Comparison of ENCODE assay signal across 1 cellular context in the genomic region with DNA sequence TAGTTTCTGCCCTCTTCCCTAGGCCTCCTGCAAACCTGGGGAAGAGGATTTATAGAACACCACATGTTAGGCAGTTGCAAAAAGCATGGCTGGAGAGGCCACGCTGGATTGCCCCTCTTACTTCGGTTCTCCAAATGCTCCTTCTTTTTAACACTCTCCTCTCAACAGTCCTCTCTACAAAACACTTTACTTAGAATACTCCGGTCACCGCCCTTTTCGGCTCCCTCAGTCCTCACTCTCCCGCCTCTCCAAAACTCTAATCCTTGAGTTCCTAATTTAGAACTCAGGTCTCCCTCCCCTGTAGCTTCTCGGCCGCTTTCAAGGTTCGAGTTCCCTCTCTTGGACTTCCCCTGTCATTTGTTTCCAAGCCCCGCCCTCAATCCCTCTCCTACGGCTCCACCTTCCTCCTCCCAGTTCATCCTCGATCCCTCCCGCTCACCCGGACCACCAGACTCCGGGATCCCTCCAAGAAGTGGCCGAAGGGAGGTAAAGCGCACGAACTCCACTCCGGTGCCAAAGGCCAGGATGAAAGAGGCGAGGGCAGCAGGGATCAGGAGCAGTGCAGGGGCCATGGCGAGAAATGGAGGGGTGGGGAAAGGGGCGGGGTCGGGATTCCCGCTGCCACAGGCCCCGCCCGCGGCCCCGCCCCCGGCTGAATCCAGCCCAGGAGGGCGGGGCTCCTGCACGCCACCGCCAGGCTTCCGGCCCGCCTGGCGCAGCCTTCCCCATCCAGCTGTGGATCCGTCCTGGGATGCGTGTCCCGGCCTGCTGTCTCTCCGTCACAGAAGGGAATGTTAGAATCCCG.
A peak's percentile ranks its signal among the peaks of the same experiment; 100 is the strongest.
TF ChIP-seq lines count a peak whose summit lies in the region.

A gene with protein sequence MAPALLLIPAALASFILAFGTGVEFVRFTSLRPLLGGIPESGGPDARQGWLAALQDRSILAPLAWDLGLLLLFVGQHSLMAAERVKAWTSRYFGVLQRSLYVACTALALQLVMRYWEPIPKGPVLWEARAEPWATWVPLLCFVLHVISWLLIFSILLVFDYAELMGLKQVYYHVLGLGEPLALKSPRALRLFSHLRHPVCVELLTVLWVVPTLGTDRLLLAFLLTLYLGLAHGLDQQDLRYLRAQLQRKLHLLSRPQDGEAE (minus strand): TSS at position 582 of the 805 bp plus-strand sequence. CDS start 10 bp downstream, at position 572.

TF ChIP-seq in HepG2, 621 proteins besides CTCF, POLR2A, EP300 and RAD21 (continued from another document and continues in another):
- TF ChIP-seq SMYD3 (CRISPR knock-in tag; IDR thresholded peaks at IDR 0.05) (no peak), SRSF9 (IDR thresholded peaks at IDR 0.05; ENCODE audit: borderline replicate concordance, insufficient read depth, low read depth, low read length, poor library complexity, severe bottlenecking) (no peak), HIC2 (CRISPR knock-in tag; IDR thresholded peaks at IDR 0.05; ENCODE audit: low read depth) (no peak), ZNF558 (CRISPR knock-in tag; IDR thresholded peaks at IDR 0.05; ENCODE audit: borderline replicate concordance) (no peak), GZF1 (CRISPR knock-in tag; IDR thresholded peaks at IDR 0.05) (peak; percentile 61; the same call in 1 of the 2 replicates), EED (CRISPR knock-in tag; IDR thresholded peaks at IDR 0.05) (no peak), ONECUT2 (CRISPR knock-in tag; IDR thresholded peaks at IDR 0.05) (no peak), ZNF280B (CRISPR knock-in tag; IDR thresholded peaks at IDR 0.05; ENCODE audit: borderline replicate concordance) (no peak; the same call in 1 of the 2 replicates), AGO1 (IDR thresholded peaks at IDR 0.05; ENCODE audit: low read depth, low read length, poor library complexity, severe bottlenecking) (no peak), ZNF567 (CRISPR knock-in tag; IDR thresholded peaks at IDR 0.05; ENCODE audit: borderline replicate concordance) (no peak), KAT8 (CRISPR knock-in tag; IDR thresholded peaks at IDR 0.05) (peak; percentile 80), ZBTB7B (CRISPR knock-in tag; IDR thresholded peaks at IDR 0.05) (0 out of 2 replicates have a peak, but pooled peaks have one; percentile 21), ESRRA (CRISPR knock-in tag; IDR thresholded peaks at IDR 0.05; ENCODE audit: low read depth) (no peak), ZBTB43 (CRISPR knock-in tag; conservative IDR thresholded peaks at IDR 0.05) (no peak), SATB2 (CRISPR knock-in tag; IDR thresholded peaks at IDR 0.05) (0 out of 2 replicates have a peak, but pooled peaks have one; percentile 76), DZIP1 (CRISPR knock-in tag; IDR thresholded peaks at IDR 0.05) (no peak), ELF4 (CRISPR knock-in tag; IDR thresholded peaks at IDR 0.05; ENCODE audit: borderline replicate concordance) (peak; percentile 56; the same call in 1 of the 2 replicates), MED8 (CRISPR knock-in tag; IDR thresholded peaks at IDR 0.05; ENCODE audit: insufficient replicate concordance) (no peak), FOXM1 (CRISPR knock-in tag; IDR thresholded peaks at IDR 0.05) (no peak), U2AF2 (IDR thresholded peaks at IDR 0.05; ENCODE audit: low read depth, low read length) (no peak), ZNF33B (CRISPR knock-in tag; IDR thresholded peaks at IDR 0.05) (peak; percentile 59; the same call in 1 of the 2 replicates), SMC3 (IDR thresholded peaks at IDR 0.05; ENCODE audit: low read length) (no peak), KLF11 (CRISPR knock-in tag; IDR thresholded peaks at IDR 0.05) (no peak)
- TF ChIP-seq, protein P1, sequence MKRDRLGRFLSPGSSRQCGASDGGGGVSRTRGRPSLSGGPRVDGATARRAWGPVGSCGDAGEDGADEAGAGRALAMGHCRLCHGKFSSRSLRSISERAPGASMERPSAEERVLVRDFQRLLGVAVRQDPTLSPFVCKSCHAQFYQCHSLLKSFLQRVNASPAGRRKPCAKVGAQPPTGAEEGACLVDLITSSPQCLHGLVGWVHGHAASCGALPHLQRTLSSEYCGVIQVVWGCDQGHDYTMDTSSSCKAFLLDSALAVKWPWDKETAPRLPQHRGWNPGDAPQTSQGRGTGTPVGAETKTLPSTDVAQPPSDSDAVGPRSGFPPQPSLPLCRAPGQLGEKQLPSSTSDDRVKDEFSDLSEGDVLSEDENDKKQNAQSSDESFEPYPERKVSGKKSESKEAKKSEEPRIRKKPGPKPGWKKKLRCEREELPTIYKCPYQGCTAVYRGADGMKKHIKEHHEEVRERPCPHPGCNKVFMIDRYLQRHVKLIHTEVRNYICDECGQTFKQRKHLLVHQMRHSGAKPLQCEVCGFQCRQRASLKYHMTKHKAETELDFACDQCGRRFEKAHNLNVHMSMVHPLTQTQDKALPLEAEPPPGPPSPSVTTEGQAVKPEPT (CRISPR knock-in tag; IDR thresholded peaks at IDR 0.05; ENCODE audit: low read depth): no peak
- TF ChIP-seq, protein P2, sequence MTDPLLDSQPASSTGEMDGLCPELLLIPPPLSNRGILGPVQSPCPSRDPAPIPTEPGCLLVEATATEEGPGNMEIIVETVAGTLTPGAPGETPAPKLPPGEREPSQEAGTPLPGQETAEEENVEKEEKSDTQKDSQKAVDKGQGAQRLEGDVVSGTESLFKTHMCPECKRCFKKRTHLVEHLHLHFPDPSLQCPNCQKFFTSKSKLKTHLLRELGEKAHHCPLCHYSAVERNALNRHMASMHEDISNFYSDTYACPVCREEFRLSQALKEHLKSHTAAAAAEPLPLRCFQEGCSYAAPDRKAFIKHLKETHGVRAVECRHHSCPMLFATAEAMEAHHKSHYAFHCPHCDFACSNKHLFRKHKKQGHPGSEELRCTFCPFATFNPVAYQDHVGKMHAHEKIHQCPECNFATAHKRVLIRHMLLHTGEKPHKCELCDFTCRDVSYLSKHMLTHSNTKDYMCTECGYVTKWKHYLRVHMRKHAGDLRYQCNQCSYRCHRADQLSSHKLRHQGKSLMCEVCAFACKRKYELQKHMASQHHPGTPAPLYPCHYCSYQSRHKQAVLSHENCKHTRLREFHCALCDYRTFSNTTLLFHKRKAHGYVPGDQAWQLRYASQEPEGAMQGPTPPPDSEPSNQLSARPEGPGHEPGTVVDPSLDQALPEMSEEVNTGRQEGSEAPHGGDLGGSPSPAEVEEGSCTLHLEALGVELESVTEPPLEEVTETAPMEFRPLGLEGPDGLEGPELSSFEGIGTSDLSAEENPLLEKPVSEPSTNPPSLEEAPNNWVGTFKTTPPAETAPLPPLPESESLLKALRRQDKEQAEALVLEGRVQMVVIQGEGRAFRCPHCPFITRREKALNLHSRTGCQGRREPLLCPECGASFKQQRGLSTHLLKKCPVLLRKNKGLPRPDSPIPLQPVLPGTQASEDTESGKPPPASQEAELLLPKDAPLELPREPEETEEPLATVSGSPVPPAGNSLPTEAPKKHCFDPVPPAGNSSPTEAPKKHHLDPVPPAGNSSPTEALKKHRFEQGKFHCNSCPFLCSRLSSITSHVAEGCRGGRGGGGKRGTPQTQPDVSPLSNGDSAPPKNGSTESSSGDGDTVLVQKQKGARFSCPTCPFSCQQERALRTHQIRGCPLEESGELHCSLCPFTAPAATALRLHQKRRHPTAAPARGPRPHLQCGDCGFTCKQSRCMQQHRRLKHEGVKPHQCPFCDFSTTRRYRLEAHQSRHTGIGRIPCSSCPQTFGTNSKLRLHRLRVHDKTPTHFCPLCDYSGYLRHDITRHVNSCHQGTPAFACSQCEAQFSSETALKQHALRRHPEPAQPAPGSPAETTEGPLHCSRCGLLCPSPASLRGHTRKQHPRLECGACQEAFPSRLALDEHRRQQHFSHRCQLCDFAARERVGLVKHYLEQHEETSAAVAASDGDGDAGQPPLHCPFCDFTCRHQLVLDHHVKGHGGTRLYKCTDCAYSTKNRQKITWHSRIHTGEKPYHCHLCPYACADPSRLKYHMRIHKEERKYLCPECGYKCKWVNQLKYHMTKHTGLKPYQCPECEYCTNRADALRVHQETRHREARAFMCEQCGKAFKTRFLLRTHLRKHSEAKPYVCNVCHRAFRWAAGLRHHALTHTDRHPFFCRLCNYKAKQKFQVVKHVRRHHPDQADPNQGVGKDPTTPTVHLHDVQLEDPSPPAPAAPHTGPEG (CRISPR knock-in tag; IDR thresholded peaks at IDR 0.05): no peak
- TF ChIP-seq, protein P3, sequence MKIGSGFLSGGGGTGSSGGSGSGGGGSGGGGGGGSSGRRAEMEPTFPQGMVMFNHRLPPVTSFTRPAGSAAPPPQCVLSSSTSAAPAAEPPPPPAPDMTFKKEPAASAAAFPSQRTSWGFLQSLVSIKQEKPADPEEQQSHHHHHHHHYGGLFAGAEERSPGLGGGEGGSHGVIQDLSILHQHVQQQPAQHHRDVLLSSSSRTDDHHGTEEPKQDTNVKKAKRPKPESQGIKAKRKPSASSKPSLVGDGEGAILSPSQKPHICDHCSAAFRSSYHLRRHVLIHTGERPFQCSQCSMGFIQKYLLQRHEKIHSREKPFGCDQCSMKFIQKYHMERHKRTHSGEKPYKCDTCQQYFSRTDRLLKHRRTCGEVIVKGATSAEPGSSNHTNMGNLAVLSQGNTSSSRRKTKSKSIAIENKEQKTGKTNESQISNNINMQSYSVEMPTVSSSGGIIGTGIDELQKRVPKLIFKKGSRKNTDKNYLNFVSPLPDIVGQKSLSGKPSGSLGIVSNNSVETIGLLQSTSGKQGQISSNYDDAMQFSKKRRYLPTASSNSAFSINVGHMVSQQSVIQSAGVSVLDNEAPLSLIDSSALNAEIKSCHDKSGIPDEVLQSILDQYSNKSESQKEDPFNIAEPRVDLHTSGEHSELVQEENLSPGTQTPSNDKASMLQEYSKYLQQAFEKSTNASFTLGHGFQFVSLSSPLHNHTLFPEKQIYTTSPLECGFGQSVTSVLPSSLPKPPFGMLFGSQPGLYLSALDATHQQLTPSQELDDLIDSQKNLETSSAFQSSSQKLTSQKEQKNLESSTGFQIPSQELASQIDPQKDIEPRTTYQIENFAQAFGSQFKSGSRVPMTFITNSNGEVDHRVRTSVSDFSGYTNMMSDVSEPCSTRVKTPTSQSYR (CRISPR knock-in tag; IDR thresholded peaks at IDR 0.05; ENCODE audit: borderline replicate concordance): no peak
- TF ChIP-seq, protein P4, sequence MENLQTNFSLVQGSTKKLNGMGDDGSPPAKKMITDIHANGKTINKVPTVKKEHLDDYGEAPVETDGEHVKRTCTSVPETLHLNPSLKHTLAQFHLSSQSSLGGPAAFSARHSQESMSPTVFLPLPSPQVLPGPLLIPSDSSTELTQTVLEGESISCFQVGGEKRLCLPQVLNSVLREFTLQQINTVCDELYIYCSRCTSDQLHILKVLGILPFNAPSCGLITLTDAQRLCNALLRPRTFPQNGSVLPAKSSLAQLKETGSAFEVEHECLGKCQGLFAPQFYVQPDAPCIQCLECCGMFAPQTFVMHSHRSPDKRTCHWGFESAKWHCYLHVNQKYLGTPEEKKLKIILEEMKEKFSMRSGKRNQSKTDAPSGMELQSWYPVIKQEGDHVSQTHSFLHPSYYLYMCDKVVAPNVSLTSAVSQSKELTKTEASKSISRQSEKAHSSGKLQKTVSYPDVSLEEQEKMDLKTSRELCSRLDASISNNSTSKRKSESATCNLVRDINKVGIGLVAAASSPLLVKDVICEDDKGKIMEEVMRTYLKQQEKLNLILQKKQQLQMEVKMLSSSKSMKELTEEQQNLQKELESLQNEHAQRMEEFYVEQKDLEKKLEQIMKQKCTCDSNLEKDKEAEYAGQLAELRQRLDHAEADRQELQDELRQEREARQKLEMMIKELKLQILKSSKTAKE (CRISPR knock-in tag; IDR thresholded peaks at IDR 0.05; ENCODE audit: borderline replicate concordance): peak; percentile 23; the same call in 1 of the 2 replicates
